ENCODE assay signal across 1 cellular context in the genomic region with DNA sequence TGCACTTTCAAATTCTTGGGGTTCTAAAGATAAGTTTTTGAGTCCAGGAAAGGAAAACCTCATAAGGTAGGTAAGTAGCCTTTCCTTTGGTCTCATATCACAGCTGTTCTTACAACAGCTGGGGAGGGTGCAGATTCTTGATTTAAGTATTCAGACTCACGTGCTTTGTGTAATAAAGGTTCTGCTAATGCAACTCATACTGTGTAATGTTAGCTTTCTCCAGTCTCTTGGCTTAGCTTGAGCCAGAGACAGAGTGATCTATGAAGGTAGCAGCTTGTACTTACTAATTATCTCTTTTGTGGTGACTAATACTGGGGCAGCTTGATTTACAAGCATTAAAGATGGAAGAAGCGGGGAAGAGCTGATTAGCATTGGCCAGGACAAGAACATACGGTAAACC.
TF ChIP-seq lines count a peak whose summit lies in the region.

No MANE protein-coding gene starts in this region.

TF ChIP-seq in HepG2, 621 proteins besides CTCF, POLR2A, EP300 and RAD21 (continued from another document):
- TF ChIP-seq, protein P1, sequence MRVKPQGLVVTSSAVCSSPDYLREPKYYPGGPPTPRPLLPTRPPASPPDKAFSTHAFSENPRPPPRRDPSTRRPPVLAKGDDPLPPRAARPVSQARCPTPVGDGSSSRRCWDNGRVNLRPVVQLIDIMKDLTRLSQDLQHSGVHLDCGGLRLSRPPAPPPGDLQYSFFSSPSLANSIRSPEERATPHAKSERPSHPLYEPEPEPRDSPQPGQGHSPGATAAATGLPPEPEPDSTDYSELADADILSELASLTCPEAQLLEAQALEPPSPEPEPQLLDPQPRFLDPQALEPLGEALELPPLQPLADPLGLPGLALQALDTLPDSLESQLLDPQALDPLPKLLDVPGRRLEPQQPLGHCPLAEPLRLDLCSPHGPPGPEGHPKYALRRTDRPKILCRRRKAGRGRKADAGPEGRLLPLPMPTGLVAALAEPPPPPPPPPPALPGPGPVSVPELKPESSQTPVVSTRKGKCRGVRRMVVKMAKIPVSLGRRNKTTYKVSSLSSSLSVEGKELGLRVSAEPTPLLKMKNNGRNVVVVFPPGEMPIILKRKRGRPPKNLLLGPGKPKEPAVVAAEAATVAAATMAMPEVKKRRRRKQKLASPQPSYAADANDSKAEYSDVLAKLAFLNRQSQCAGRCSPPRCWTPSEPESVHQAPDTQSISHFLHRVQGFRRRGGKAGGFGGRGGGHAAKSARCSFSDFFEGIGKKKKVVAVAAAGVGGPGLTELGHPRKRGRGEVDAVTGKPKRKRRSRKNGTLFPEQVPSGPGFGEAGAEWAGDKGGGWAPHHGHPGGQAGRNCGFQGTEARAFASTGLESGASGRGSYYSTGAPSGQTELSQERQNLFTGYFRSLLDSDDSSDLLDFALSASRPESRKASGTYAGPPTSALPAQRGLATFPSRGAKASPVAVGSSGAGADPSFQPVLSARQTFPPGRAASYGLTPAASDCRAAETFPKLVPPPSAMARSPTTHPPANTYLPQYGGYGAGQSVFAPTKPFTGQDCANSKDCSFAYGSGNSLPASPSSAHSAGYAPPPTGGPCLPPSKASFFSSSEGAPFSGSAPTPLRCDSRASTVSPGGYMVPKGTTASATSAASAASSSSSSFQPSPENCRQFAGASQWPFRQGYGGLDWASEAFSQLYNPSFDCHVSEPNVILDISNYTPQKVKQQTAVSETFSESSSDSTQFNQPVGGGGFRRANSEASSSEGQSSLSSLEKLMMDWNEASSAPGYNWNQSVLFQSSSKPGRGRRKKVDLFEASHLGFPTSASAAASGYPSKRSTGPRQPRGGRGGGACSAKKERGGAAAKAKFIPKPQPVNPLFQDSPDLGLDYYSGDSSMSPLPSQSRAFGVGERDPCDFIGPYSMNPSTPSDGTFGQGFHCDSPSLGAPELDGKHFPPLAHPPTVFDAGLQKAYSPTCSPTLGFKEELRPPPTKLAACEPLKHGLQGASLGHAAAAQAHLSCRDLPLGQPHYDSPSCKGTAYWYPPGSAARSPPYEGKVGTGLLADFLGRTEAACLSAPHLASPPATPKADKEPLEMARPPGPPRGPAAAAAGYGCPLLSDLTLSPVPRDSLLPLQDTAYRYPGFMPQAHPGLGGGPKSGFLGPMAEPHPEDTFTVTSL (CRISPR knock-in tag; IDR thresholded peaks at IDR 0.05; ENCODE audit: borderline replicate concordance): no peak
- TF ChIP-seq ZFP41 (CRISPR knock-in tag; IDR thresholded peaks at IDR 0.05; ENCODE audit: borderline replicate concordance): no peak
- TF ChIP-seq ZNF577 (CRISPR knock-in tag; IDR thresholded peaks at IDR 0.05; ENCODE audit: borderline replicate concordance, low read depth): no peak
- no peak for TF ChIP-seq PHF20 (CRISPR knock-in tag; IDR thresholded peaks at IDR 0.05)
- TF ChIP-seq, protein P2, sequence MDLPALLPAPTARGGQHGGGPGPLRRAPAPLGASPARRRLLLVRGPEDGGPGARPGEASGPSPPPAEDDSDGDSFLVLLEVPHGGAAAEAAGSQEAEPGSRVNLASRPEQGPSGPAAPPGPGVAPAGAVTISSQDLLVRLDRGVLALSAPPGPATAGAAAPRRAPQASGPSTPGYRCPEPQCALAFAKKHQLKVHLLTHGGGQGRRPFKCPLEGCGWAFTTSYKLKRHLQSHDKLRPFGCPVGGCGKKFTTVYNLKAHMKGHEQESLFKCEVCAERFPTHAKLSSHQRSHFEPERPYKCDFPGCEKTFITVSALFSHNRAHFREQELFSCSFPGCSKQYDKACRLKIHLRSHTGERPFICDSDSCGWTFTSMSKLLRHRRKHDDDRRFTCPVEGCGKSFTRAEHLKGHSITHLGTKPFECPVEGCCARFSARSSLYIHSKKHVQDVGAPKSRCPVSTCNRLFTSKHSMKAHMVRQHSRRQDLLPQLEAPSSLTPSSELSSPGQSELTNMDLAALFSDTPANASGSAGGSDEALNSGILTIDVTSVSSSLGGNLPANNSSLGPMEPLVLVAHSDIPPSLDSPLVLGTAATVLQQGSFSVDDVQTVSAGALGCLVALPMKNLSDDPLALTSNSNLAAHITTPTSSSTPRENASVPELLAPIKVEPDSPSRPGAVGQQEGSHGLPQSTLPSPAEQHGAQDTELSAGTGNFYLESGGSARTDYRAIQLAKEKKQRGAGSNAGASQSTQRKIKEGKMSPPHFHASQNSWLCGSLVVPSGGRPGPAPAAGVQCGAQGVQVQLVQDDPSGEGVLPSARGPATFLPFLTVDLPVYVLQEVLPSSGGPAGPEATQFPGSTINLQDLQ (CRISPR knock-in tag; IDR thresholded peaks at IDR 0.05): no peak
